Comparison of ENCODE assay signal across 1 cellular context in the genomic region with DNA sequence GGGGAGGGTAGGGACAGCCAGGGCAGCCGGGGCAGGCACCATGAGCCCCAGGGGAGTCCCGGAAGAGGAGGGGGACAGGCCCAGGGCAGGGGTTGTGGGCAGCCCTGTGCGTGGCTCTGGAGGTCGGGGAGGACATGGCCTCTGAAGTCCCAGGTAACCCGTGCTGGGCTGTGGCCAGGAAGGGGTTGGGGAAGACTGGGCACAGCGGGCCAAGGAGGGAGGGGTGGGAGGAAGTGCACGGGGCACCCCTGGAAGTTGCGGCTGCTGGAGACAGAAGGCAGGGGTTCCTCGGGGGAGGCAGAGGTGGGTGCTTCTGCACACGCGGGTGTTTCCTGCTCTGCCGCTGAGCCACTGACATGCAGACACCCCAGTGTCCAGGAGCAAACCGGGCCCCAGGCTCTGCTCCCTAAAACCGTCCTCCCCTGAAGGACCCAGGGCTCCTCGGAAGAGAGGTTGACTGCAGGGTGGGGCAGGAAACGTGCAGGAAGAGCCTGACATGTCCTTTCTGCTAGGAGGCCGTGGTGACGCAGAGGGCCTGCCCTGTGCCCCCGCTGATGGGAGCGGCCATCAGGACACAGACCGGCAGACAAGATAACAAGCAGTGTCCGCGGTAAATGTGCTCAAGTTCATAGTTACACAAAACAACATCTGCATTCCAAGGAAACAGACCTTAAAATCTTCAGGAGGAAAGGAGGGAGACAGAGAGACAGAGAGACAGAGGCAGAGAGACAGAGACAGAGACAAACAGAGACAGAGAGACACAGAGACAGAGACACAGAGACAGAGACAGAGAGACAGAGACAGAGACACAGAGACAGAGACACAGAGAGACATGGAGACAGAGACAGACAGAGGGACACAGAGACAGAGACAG.
TF ChIP-seq lines count a peak whose summit lies in the region.

No MANE protein-coding gene starts in this region.

TF ChIP-seq in endothelial cell of umbilical vein, 7 proteins besides CTCF, POLR2A, EP300 and RAD21:
- TF ChIP-seq POLR2AphosphoS5 (IDR thresholded peaks at IDR 0.05; ENCODE audit: insufficient read depth, low read depth, low read length) (no peak), FOS (IDR thresholded peaks at IDR 0.05; ENCODE audit: borderline replicate concordance, insufficient read depth, low read length) (no peak), MYC (IDR thresholded peaks at IDR 0.05; ENCODE audit: low read depth, low read length) (no peak), EZH2 (IDR thresholded peaks at IDR 0.05; ENCODE audit: borderline replicate concordance, low read depth, low read length, severe bottlenecking) (no peak), JUN (IDR thresholded peaks at IDR 0.05; ENCODE audit: borderline replicate concordance, insufficient read depth, insufficient read length, low read depth) (no peak), GATA2 (IDR thresholded peaks at IDR 0.05; ENCODE audit: insufficient read depth, insufficient read length, low read depth, low read length) (no peak)
- TF ChIP-seq, protein P1, sequence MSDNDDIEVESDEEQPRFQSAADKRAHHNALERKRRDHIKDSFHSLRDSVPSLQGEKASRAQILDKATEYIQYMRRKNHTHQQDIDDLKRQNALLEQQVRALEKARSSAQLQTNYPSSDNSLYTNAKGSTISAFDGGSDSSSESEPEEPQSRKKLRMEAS (IDR thresholded peaks at IDR 0.05; ENCODE audit: insufficient read depth, insufficient read length) = no peak
